ENCODE assay signal across 14 cellular contexts in genomic region chr17:76442341-76443338, GRCh38. TPM values are rescaled to one million over a fixed set of nuclear protein-coding genes. Genes with fewer than 3 reads are reported as not detected.
DNase-seq lines count a peak whose midpoint lies in the region; ATAC-seq and TF ChIP-seq lines count a peak whose summit lies in the region.
"Had no signal": no experiment of that assay in that cellular context is flagged by ENCODE, and none has a peak within 500 bp of the region (broad histone marks: within the 10 kb centered on the region; RNA-seq: fewer than 3 reads in every experiment).

No MANE protein-coding gene starts in this region.

- H3K18ac ChIP-seq in IMR-90 (ENCODE audit: low read depth, low read length) = peak overlapping the region; percentile 17

- H3K4ac ChIP-seq in IMR-90 (ENCODE audit: low read depth, low read length) = peak overlapping the region; percentile 82

- 94% methylated on average over 5 of the region's 8 CpGs; no CpG with 5 or more reads in 1 of the 2 experiments for WGBS in IMR-90 (ENCODE audit: extremely low coverage in 2 of 2, insufficient read length in 1 of 2), 2 experiments

- intact Hi-C loops in activated CD4-positive, alpha-beta T cell treated with anti-CD3 and anti-CD28 coated beads, Interleukin-2, amount 10 ng/mL, durations not matched to agents 24 days and 14 days (cut with micrococcal nuclease) = no loop called here
- intact Hi-C loops in IMR-90 (cut with micrococcal nuclease) = no loop called here
- intact Hi-C loops in mucosa of descending colon (cut with DNase I, micrococcal nuclease) = no loop called here
- intact Hi-C loops in breast epithelium (cut with DNase I; ENCODE audit: low total_unique reads) = no loop called here

- H3K9me3 ChIP-seq in IMR-90 (ENCODE audit: control insufficient read depth, insufficient read depth, low read length) (no peaks in the 10 kb centered on the region), mucosa of descending colon (no peaks in the 10 kb centered on the region), breast epithelium (no peaks in the 10 kb centered on the region)

- in situ Hi-C loops in IMR-90 (cut with MboI; ENCODE audit: low sequenced_read_pairs) = no loop called here

- H3K27ac Mint-ChIP-seq in activated CD4-positive, alpha-beta T cell treated with anti-CD3 and anti-CD28 coated beads, Interleukin-2, amount 10 ng/mL, durations not matched to agents 24 days and 14 days = peak overlapping the region; percentile 76
- H3K27ac Mint-ChIP-seq in activated naive CD8-positive, alpha-beta T cell treated with anti-CD3 and anti-CD28 coated beads, Interleukin-2, amount 10 ng/mL, durations not matched to agents 7 days and 5 days = peak overlapping the region; percentile 84

- POLR2A ChIA-PET in IMR-90 (lab: Charles Lee; ENCODE audit: unreplicated experiment) = no interaction called here
- POLR2A ChIA-PET in activated naive CD8-positive, alpha-beta T cell treated with anti-CD3 and anti-CD28 coated beads, Interleukin-2, amount 10 ng/mL, durations not matched to agents 7 days and 5 days (lab: Charles Lee) = no interaction called here

- H2BK20ac ChIP-seq in IMR-90 (ENCODE audit: low read depth, low read length) = peak overlapping the region; percentile 81; the same call in 1 of the 2 replicates

- peak overlapping the region; percentile 90 for H3K14ac ChIP-seq in IMR-90 (replicated peaks; ENCODE audit: low read depth, low read length)

- CTCF ChIA-PET in IMR-90 (lab: Yijun Ruan, JAX) = no interaction called here

- peaks cover 57% of the 10 kb centered on the region for H3K9me1 ChIP-seq in IMR-90 (ENCODE audit: insufficient read depth, low read length)

- no peak overlapping the region for H3K56ac ChIP-seq in IMR-90 (ENCODE audit: extremely low read depth, insufficient read depth, low read length)

- H2AFZ ChIP-seq in IMR-90 (replicated peaks; ENCODE audit: low read length, poor library complexity) = no peak overlapping the region

- peak overlapping the region; percentile 93 for H2AK5ac ChIP-seq in IMR-90 (ENCODE audit: low read depth, low read length)

- dilution Hi-C loops in IMR-90 (cut with HindIII; ENCODE audit: low sequenced_read_pairs, unreplicated experiment) = no loop called here

- H3K36me3 Mint-ChIP-seq in activated CD4-positive, alpha-beta T cell treated with anti-CD3 and anti-CD28 coated beads, Interleukin-2, amount 10 ng/mL, durations not matched to agents 24 days and 14 days (ENCODE audit: low read depth) = peaks cover 6% of the 10 kb centered on the region
- H3K36me3 Mint-ChIP-seq in activated naive CD8-positive, alpha-beta T cell treated with anti-CD3 and anti-CD28 coated beads, Interleukin-2, amount 10 ng/mL, durations not matched to agents 7 days and 5 days = peaks cover 7% of the 10 kb centered on the region

- H3K4me3 Mint-ChIP-seq in activated CD4-positive, alpha-beta T cell treated with anti-CD3 and anti-CD28 coated beads, Interleukin-2, amount 10 ng/mL, durations not matched to agents 24 days and 14 days = peak overlapping the region; percentile 42
- H3K4me3 Mint-ChIP-seq in activated naive CD8-positive, alpha-beta T cell treated with anti-CD3 and anti-CD28 coated beads, Interleukin-2, amount 10 ng/mL, durations not matched to agents 7 days and 5 days = peak overlapping the region; percentile 23

- H3K27ac ChIP-seq in IMR-90 (ENCODE audit: insufficient read depth, low read length) (peak overlapping the region; percentile 57), breast epithelium (no peak overlapping the region)

- H3K36me3 ChIP-seq in IMR-90 (ENCODE audit: control insufficient read depth, insufficient read depth, low read length) = no peaks in the 10 kb centered on the region
- no peaks in the 10 kb centered on the region for H3K36me3 ChIP-seq in mucosa of descending colon (ENCODE audit: low read depth)
- no peaks in the 10 kb centered on the region for H3K36me3 ChIP-seq in breast epithelium

- peaks cover 87% of the 10 kb centered on the region for H4K20me1 ChIP-seq in IMR-90 (ENCODE audit: insufficient read depth, low read length)

- ATAC-seq in IMR-90 (ENCODE audit: low read depth) (peak; percentile 34; the same call in 1 of the 2 replicates), mucosa of descending colon (peak; percentile 42), GM18907 (IDR thresholded peaks at IDR 0.05; ENCODE audit: unreplicated experiment) (no peak)
- ATAC-seq in activated naive CD8-positive, alpha-beta T cell treated with anti-CD3 and anti-CD28 coated beads, Interleukin-2, amount 10 ng/mL, durations not matched to agents 7 days and 5 days (ENCODE audit: low read depth) = peak; percentile 61

- H3K4me1 ChIP-seq in IMR-90 (ENCODE audit: control insufficient read depth, insufficient read depth, low read length) (peaks cover 50% of the 10 kb centered on the region), mucosa of descending colon (ENCODE audit: low read depth) (no peaks in the 10 kb centered on the region), breast epithelium (peaks cover 0 to 7% of the 10 kb centered on the region in 2 donors)

- H3K23ac ChIP-seq in IMR-90 (ENCODE audit: low read depth, low read length) = peak overlapping the region; percentile 90

- peaks cover 61% of the 10 kb centered on the region for H3K4me1 Mint-ChIP-seq in activated CD4-positive, alpha-beta T cell treated with anti-CD3 and anti-CD28 coated beads, Interleukin-2, amount 10 ng/mL, durations not matched to agents 24 days and 14 days
- H3K4me1 Mint-ChIP-seq in activated naive CD8-positive, alpha-beta T cell treated with anti-CD3 and anti-CD28 coated beads, Interleukin-2, amount 10 ng/mL, durations not matched to agents 7 days and 5 days = peaks cover 52% of the 10 kb centered on the region

- TF ChIP-seq CTCF in IMR-90 (conservative IDR thresholded peaks at IDR 0.05; ENCODE audit: low read depth, low read length) = no peak
- no peak for TF ChIP-seq CTCF in mucosa of descending colon (IDR thresholded peaks at IDR 0.05)
- TF ChIP-seq CTCF in breast epithelium (IDR thresholded peaks at IDR 0.05) = no peak

- H2AK9ac ChIP-seq in IMR-90 (replicated peaks; ENCODE audit: low read depth, low read length, poor library complexity) = peak overlapping the region; percentile 7

- peak overlapping the region; percentile 62; the same call in 2 of the 3 replicates for H2BK15ac ChIP-seq in IMR-90 (ENCODE audit: low read depth, low read length)

- H4K91ac ChIP-seq in IMR-90 (ENCODE audit: insufficient read depth, low read depth, low read length) = peak overlapping the region; percentile 82

- BruUV-seq in IMR-90 (replicated peaks; lab: Mats Ljungman, UMichigan) = no TSS peak

- H4K8ac ChIP-seq in IMR-90 (ENCODE audit: low read depth in 2 of 2, low read length in 2 of 2) = peak overlapping the region in 1 of 2 experiments; percentile 11; a peak in 1 of 4 replicates

- peak overlapping the region; percentile 5 for H4K5ac ChIP-seq in IMR-90 (ENCODE audit: low read depth, low read length)

- H3K9ac ChIP-seq in IMR-90 (ENCODE audit: low read depth, low read length) = no peak overlapping the region

- TF ChIP-seq RAD21 in IMR-90 (IDR thresholded peaks at IDR 0.05; ENCODE audit: low read length) = no peak

- peaks cover 44 to 97% of the 10 kb centered on the region in 2 experiments for H3K79me1 ChIP-seq in IMR-90 (ENCODE audit: low read depth in 1 of 2, low read length in 2 of 2)

- no peaks in the 10 kb centered on the region for H3K9me3 Mint-ChIP-seq in activated CD4-positive, alpha-beta T cell treated with anti-CD3 and anti-CD28 coated beads, Interleukin-2, amount 10 ng/mL, durations not matched to agents 24 days and 14 days
- no peaks in the 10 kb centered on the region for H3K9me3 Mint-ChIP-seq in activated naive CD8-positive, alpha-beta T cell treated with anti-CD3 and anti-CD28 coated beads, Interleukin-2, amount 10 ng/mL, durations not matched to agents 7 days and 5 days

- peak overlapping the region; percentile 76 for H2BK120ac ChIP-seq in IMR-90 (ENCODE audit: low read depth, low read length)

- no peak overlapping the region for H3K4me3 ChIP-seq in IMR-90 (ENCODE audit: insufficient read depth, low read depth, low read length)
- H3K4me3 ChIP-seq in mucosa of descending colon = no peak overlapping the region
- H3K4me3 ChIP-seq in breast epithelium = no peak overlapping the region

- no peak for TF ChIP-seq POLR2A in IMR-90 (IDR thresholded peaks at IDR 0.05; ENCODE audit: low read depth, low read length)
- no peak for TF ChIP-seq POLR2A in breast epithelium (IDR thresholded peaks at IDR 0.05)

- peak overlapping the region; percentile 79 for H2BK5ac ChIP-seq in IMR-90 (ENCODE audit: low read depth, low read length, poor library complexity, severe bottlenecking)

- DNase-seq in activated CD4-positive, alpha-beta T cell treated with anti-CD3 and anti-CD28 coated beads, Interleukin-2, amount 10 ng/mL, durations not matched to agents 24 days and 14 days = no peak
- no peak for DNase-seq in activated CD4-positive, alpha-beta T cell treated with anti-CD3 and anti-CD28 coated beads, Interleukin-2, amount 50 U/mL, for 48 hours
- DNase-seq in IMR-90 = peak; percentile 66
- DNase-seq in activated naive CD8-positive, alpha-beta T cell treated with anti-CD3 and anti-CD28 coated beads, Interleukin-2, amount 10 ng/mL, durations not matched to agents 7 days and 5 days = no peak
- DNase-seq in mucosa of descending colon = no peak
- DNase-seq in breast epithelium (ENCODE audit: low spot score in 2 of 2) = no peak
- DNase-seq in dedifferentiated amniotic fluid mesenchymal stem cell (ENCODE audit: extremely low spot score) = no peak
- DNase-seq: activated CD4-positive, alpha-beta T cell treated with anti-CD3 and anti-CD28 coated beads for 48 hours; caudate nucleus; MM.1S; stimulated activated CD8-positive, alpha-beta memory T cell treated with anti-CD3 and anti-CD28 coated beads, Interleukin-4, amount 100 ng/mL, for 48 hours had no signal

- no peaks in the 10 kb centered on the region for H3K27me3 Mint-ChIP-seq in activated CD4-positive, alpha-beta T cell treated with anti-CD3 and anti-CD28 coated beads, Interleukin-2, amount 10 ng/mL, durations not matched to agents 24 days and 14 days
- no peaks in the 10 kb centered on the region for H3K27me3 Mint-ChIP-seq in activated naive CD8-positive, alpha-beta T cell treated with anti-CD3 and anti-CD28 coated beads, Interleukin-2, amount 10 ng/mL, durations not matched to agents 7 days and 5 days

- peak overlapping the region; percentile 8; the same call in 1 of the 2 replicates for H3K4me2 ChIP-seq in IMR-90 (ENCODE audit: low read depth, low read length)

- H3K27me3 ChIP-seq in IMR-90 (ENCODE audit: control insufficient read depth, insufficient read depth, low read length) (no peaks in the 10 kb centered on the region), breast epithelium (no peaks in the 10 kb centered on the region)

RNA-seq across cellular contexts. Expression of gene UBE2O, which starts 10.3 kb away (rescaled TPM):
- 43.8 and 44.0 TPM in 2 replicates for total RNA-seq in activated CD4-positive, alpha-beta T cell treated with anti-CD3 and anti-CD28 coated beads, Interleukin-2, amount 10 ng/mL, durations not matched to agents 24 days and 14 days
- total RNA-seq in IMR-90 (2012; rRNA removed) (17.6 and 20.0 TPM in 2 replicates), mucosa of descending colon (10 to 100 TPM; 16.2 to 25.0 (median 19.0) TPM), breast epithelium (10 to 100 TPM; 17.4 to 22.5 (median 17.7) TPM)
- polyA plus RNA-seq in IMR-90 (2012; rRNA removed) = 14.3 and 17.6 TPM in 2 replicates
- 9.1 and 12.2 TPM in 2 replicates for polyA plus RNA-seq in IMR-90 (2012; cell fraction: cytosol; rRNA removed)
- polyA plus RNA-seq in IMR-90 (2012; cell fraction: nucleus; rRNA removed; ENCODE audit: low replicate concordance) = 43.5 and 62.5 TPM in 2 replicates
- 10 to 100 TPM; 31.3 to 31.4 TPM for total RNA-seq in activated naive CD8-positive, alpha-beta T cell treated with anti-CD3 and anti-CD28 coated beads, Interleukin-2, amount 10 ng/mL, durations not matched to agents 7 days and 5 days

RNA-seq across cellular contexts. Expression of gene AANAT, which starts 24.8 kb away (rescaled TPM):
- not detected in 2 replicates for total RNA-seq in activated CD4-positive, alpha-beta T cell treated with anti-CD3 and anti-CD28 coated beads, Interleukin-2, amount 10 ng/mL, durations not matched to agents 24 days and 14 days
- total RNA-seq in IMR-90 (2012; rRNA removed) = not detected in 2 replicates
- 0.19 and 0.21 TPM in 2 replicates for polyA plus RNA-seq in IMR-90 (2012; rRNA removed)
- 0.08 and 0.32 TPM in 2 replicates for polyA plus RNA-seq in IMR-90 (2012; cell fraction: cytosol; rRNA removed)
- polyA plus RNA-seq in IMR-90 (2012; cell fraction: nucleus; rRNA removed; ENCODE audit: low replicate concordance) = 0.92 and 1.8 TPM in 2 replicates
- not detected for total RNA-seq in activated naive CD8-positive, alpha-beta T cell treated with anti-CD3 and anti-CD28 coated beads, Interleukin-2, amount 10 ng/mL, durations not matched to agents 7 days and 5 days
- total RNA-seq in mucosa of descending colon = not detected
- total RNA-seq in breast epithelium = not detected
- total RNA-seq: epithelial cell of proximal tubule, urinary bladder had no signal
- polyA plus RNA-seq: urinary bladder had no signal

RNA-seq across cellular contexts. Expression of gene SPHK1, which starts 58.2 kb away (rescaled TPM):
- 26.8 and 27.6 TPM in 2 replicates for total RNA-seq in activated CD4-positive, alpha-beta T cell treated with anti-CD3 and anti-CD28 coated beads, Interleukin-2, amount 10 ng/mL, durations not matched to agents 24 days and 14 days
- total RNA-seq in IMR-90 (2012; rRNA removed) (44.4 and 45.8 TPM in 2 replicates), mucosa of descending colon (1 to 10 TPM; 1.2 to 5.7 (median 3.3) TPM), breast epithelium (10 to 100 TPM in 2 of 3 donors, 1 to 10 TPM in 1; 9.6 to 28.5 (median 23.0) TPM)
- 82.7 and 94.2 TPM in 2 replicates for polyA plus RNA-seq in IMR-90 (2012; rRNA removed)
- 89.5 and 99.7 TPM in 2 replicates for polyA plus RNA-seq in IMR-90 (2012; cell fraction: cytosol; rRNA removed)
- 571 and 890 TPM in 2 replicates for polyA plus RNA-seq in IMR-90 (2012; cell fraction: nucleus; rRNA removed; ENCODE audit: low replicate concordance)
- total RNA-seq in activated naive CD8-positive, alpha-beta T cell treated with anti-CD3 and anti-CD28 coated beads, Interleukin-2, amount 10 ng/mL, durations not matched to agents 7 days and 5 days = 1 to 10 TPM; 3.4 to 3.9 TPM

RNA-seq across cellular contexts. Expression of gene RHBDF2, which starts 58.6 kb away (rescaled TPM):
- total RNA-seq in activated CD4-positive, alpha-beta T cell treated with anti-CD3 and anti-CD28 coated beads, Interleukin-2, amount 10 ng/mL, durations not matched to agents 24 days and 14 days = 45.4 and 54.5 TPM in 2 replicates
- total RNA-seq in IMR-90 (2012; rRNA removed) (1.3 and 1.4 TPM in 2 replicates), mucosa of descending colon (10 to 100 TPM; 11.2 to 20.8 (median 18.9) TPM), breast epithelium (10 to 100 TPM; 13.4 to 35.5 (median 26.8) TPM)
- polyA plus RNA-seq in IMR-90 (2012; rRNA removed) = 8.3 and 10.0 TPM in 2 replicates
- 6.7 and 10.1 TPM in 2 replicates for polyA plus RNA-seq in IMR-90 (2012; cell fraction: cytosol; rRNA removed)
- 29.5 and 54.3 TPM in 2 replicates for polyA plus RNA-seq in IMR-90 (2012; cell fraction: nucleus; rRNA removed; ENCODE audit: low replicate concordance)
- 10 to 100 TPM; 65.1 to 67.2 TPM for total RNA-seq in activated naive CD8-positive, alpha-beta T cell treated with anti-CD3 and anti-CD28 coated beads, Interleukin-2, amount 10 ng/mL, durations not matched to agents 7 days and 5 days
